8 cellular contexts compared by ENCODE assay signal in the genomic region with DNA sequence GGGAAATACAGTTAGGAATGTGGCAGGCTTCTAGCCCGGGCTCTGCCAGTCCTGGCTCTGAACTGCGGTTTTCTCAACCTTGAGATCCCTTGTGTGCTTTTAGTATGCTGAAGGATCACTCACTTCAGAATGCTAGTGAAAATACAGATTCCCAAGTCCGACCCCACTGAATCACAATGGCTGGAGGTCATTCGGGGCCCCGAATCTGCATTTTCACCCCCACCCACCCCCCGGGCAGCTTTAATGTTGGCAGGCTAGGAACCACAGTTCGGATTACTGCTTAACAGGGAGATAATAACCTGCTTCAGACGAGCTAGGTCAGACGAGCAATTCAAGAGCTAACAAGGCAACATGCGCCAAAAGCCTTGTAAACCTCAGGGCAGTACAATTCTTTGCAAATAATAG. TPM values are rescaled to one million over a fixed set of nuclear protein-coding genes. Genes with fewer than 3 reads are reported as not detected.
A peak's percentile ranks its signal among the peaks of the same experiment; 100 is the strongest.
DNase-seq lines count a peak whose midpoint lies in the region; ATAC-seq, FAIRE-seq and TF ChIP-seq lines count a peak whose summit lies in the region.

No MANE protein-coding gene starts in this region.

- peaks cover 36% of the 10 kb centered on the region for H3K79me2 ChIP-seq in GM23248 (ENCODE audit: insufficient read depth)

- POLR2A ChIA-PET in A549 (lab: Yijun Ruan, JAX), result interaction anchor here (1.1 to 1.3 kb wide), 2 partner anchors 20 to 156 kb away, joined by 3 to 10 read pairs; partner anchors contain the start of gene SRSF5
- POLR2A ChIA-PET in activated naive CD8-positive, alpha-beta T cell treated with anti-CD3 and anti-CD28 coated beads, Interleukin-2, amount 10 ng/mL, durations not matched to agents 7 days and 5 days (lab: Charles Lee), result interaction anchor here (0.6 to 2.8 kb wide), 9 partner anchors 13 to 156 kb away, joined by 3 to 25 read pairs (median 5); partner anchors contain the start of gene SRSF5

- in situ Hi-C loops in GM23248 (cut with MboI), result no loop called here

- H3K36me3 Mint-ChIP-seq in activated naive CD8-positive, alpha-beta T cell treated with anti-CD3 and anti-CD28 coated beads, Interleukin-2, amount 10 ng/mL, durations not matched to agents 7 days and 5 days, result peaks cover 3% of the 10 kb centered on the region

- ATAC-seq in A549 (peak in 1 of 2 experiments; percentile 6; a peak in 2 of 6 replicates), GM21723 (IDR thresholded peaks at IDR 0.05; ENCODE audit: unreplicated experiment) (no peak)
- ATAC-seq in activated naive CD8-positive, alpha-beta T cell treated with anti-CD3 and anti-CD28 coated beads, Interleukin-2, amount 10 ng/mL, durations not matched to agents 7 days and 5 days (ENCODE audit: low read depth), result no peak

- H3K9me3 Mint-ChIP-seq in activated naive CD8-positive, alpha-beta T cell treated with anti-CD3 and anti-CD28 coated beads, Interleukin-2, amount 10 ng/mL, durations not matched to agents 7 days and 5 days, result no peaks in the 10 kb centered on the region

- no peak for TF ChIP-seq RAD21 in A549 (conservative IDR thresholded peaks at IDR 0.05 in 1 of 2, IDR thresholded peaks at IDR 0.05 in 1 of 2)

- H3F3A ChIP-seq in GM23248 (ENCODE audit: insufficient read depth), result peaks cover 24% of the 10 kb centered on the region

- no peaks in the 10 kb centered on the region for H3K36me3 ChIP-seq in GM23248 (ENCODE audit: low read depth)
- H3K36me3 ChIP-seq in subcutaneous abdominal adipose tissue (ENCODE audit: control insufficient read depth in 5 of 5, insufficient read depth in 5 of 5, low read length in 5 of 5), result no peaks in the 10 kb centered on the region

- H3K4me3 ChIP-seq in A549, result peak overlapping the region; percentile 95
- peak overlapping the region; percentile 74 for H3K4me3 ChIP-seq in GM23248
- peak overlapping the region; percentile 69 for H3K4me3 ChIP-seq in iPS-18c (ENCODE audit: insufficient read depth, low read depth, low read length)
- peak overlapping the region; percentile 67 to 84 (median 71) for H3K4me3 ChIP-seq in subcutaneous abdominal adipose tissue (ENCODE audit: low read depth in 1 of 5, low read length in 5 of 5)

- CTCF ChIA-PET in A549 (lab: Yijun Ruan, JAX), result interaction anchor here (0.7 to 2.1 kb wide), 3 partner anchors 26 to 369 kb away, joined by 3 to 7 read pairs (median 5); no protein-coding TSS in a partner anchor

- no peaks in the 10 kb centered on the region; the same call in 1 of the 2 replicates for H4K20me1 ChIP-seq in GM23248 (ENCODE audit: insufficient read depth)

- no peak for DNase-seq in A549 (ENCODE audit: low read depth in 1 of 2, low spot score in 1 of 2)
- DNase-seq in GM23248, result peak; percentile 66
- no peak for DNase-seq in activated naive CD8-positive, alpha-beta T cell treated with anti-CD3 and anti-CD28 coated beads, Interleukin-2, amount 10 ng/mL, durations not matched to agents 7 days and 5 days
- DNase-seq in NCI-H1048 (lab: John Stamatoyannopoulos, UW), result no peak
- DNase-seq in iPS-NIHi7 (ENCODE audit: extremely low spot score), result no peak

- peak overlapping the region; percentile 89 for H2AFZ ChIP-seq in GM23248

- no peaks in the 10 kb centered on the region for H3K9me3 ChIP-seq in A549
- no peaks in the 10 kb centered on the region for H3K9me3 ChIP-seq in GM23248 (ENCODE audit: low read depth)
- no peaks in the 10 kb centered on the region for H3K9me3 ChIP-seq in iPS-18c (ENCODE audit: control insufficient read depth, insufficient read depth, low read length)
- H3K9me3 ChIP-seq in subcutaneous abdominal adipose tissue (ENCODE audit: control insufficient read depth in 5 of 5, low read length in 5 of 5), result no peaks in the 10 kb centered on the region

- peak overlapping the region; percentile 84 for H3K27ac Mint-ChIP-seq in activated naive CD8-positive, alpha-beta T cell treated with anti-CD3 and anti-CD28 coated beads, Interleukin-2, amount 10 ng/mL, durations not matched to agents 7 days and 5 days

- H3K27me3 ChIP-seq in GM23248 (replicated peaks; ENCODE audit: insufficient read depth) (no peaks in the 10 kb centered on the region), subcutaneous abdominal adipose tissue (ENCODE audit: control insufficient read depth in 5 of 5, insufficient read depth in 4 of 5, low read length in 5 of 5) (no peaks in the 10 kb centered on the region)

- WGBS in A549 (ENCODE audit: missing lambda C conversion rate), result 24% methylated on average over 8 of the region's 10 CpGs
- WGBS in GM23248 (ENCODE audit: low coverage in 1 of 2, low lambda C conversion rate in 2 of 2, missing lambda C conversion rate in 2 of 2), 2 experiments, result 1 to 2% methylated on average over 10 of the region's 10 CpGs

- peaks cover 36% of the 10 kb centered on the region for H3K4me1 ChIP-seq in A549
- H3K4me1 ChIP-seq in GM23248 (ENCODE audit: insufficient read depth), result peaks cover 35% of the 10 kb centered on the region
- H3K4me1 ChIP-seq in subcutaneous abdominal adipose tissue (ENCODE audit: control insufficient read depth in 5 of 5, insufficient read depth in 5 of 5, low read length in 5 of 5), result peaks cover 17 to 69% (median 63%) of the 10 kb centered on the region in 5 donors

- TF ChIP-seq POLR2A in A549 (IDR thresholded peaks at IDR 0.05; ENCODE audit: low read length), result no peak

- no peak for TF ChIP-seq EP300 in A549 (IDR thresholded peaks at IDR 0.05)

- TF ChIP-seq CTCF in A549 (IDR thresholded peaks at IDR 0.05), result no peak

- no peaks in the 10 kb centered on the region for H3K27me3 Mint-ChIP-seq in activated naive CD8-positive, alpha-beta T cell treated with anti-CD3 and anti-CD28 coated beads, Interleukin-2, amount 10 ng/mL, durations not matched to agents 7 days and 5 days

- H3K4me1 Mint-ChIP-seq in activated naive CD8-positive, alpha-beta T cell treated with anti-CD3 and anti-CD28 coated beads, Interleukin-2, amount 10 ng/mL, durations not matched to agents 7 days and 5 days, result peaks cover 48% of the 10 kb centered on the region

- H3K4me2 ChIP-seq in A549, result peak overlapping the region; percentile 90
- peak overlapping the region; percentile 89 for H3K4me2 ChIP-seq in GM23248 (ENCODE audit: unreplicated experiment)

- peak overlapping the region; percentile 86 for H3K4me3 Mint-ChIP-seq in activated naive CD8-positive, alpha-beta T cell treated with anti-CD3 and anti-CD28 coated beads, Interleukin-2, amount 10 ng/mL, durations not matched to agents 7 days and 5 days

- H3K9ac ChIP-seq in GM23248 (peak overlapping the region; percentile 80), subcutaneous abdominal adipose tissue (ENCODE audit: low read length in 5 of 5) (peak overlapping the region in 4 of 5 donors; percentile 38 to 69 (median 62))

- FAIRE-seq in A549 (lab: Jason Lieb, UNC), result no peak

- H3K9me2 ChIP-seq in GM23248 (ENCODE audit: insufficient read depth), result no peaks in the 10 kb centered on the region

- peak overlapping the region; percentile 75 to 93 for H3K27ac ChIP-seq in A549
- H3K27ac ChIP-seq in GM23248, result peak overlapping the region; percentile 81
- H3K27ac ChIP-seq in subcutaneous abdominal adipose tissue (ENCODE audit: low read depth, low read length), result peak overlapping the region; percentile 88

TF ChIP-seq in A549, 52 proteins besides CTCF, POLR2A, EP300 and RAD21:
- TF ChIP-seq TFCP2L1 (CRISPR knock-in tag; IDR thresholded peaks at IDR 0.05) (no peak), HDAC2 (IDR thresholded peaks at IDR 0.05) (no peak), CHD2 (IDR thresholded peaks at IDR 0.05; ENCODE audit: low read length, partially characterized antibody) (no peak), BHLHE40 (IDR thresholded peaks at IDR 0.05; ENCODE audit: low read depth, low read length) (no peak), HES2 (IDR thresholded peaks at IDR 0.05) (no peak), PHF8 (IDR thresholded peaks at IDR 0.05; ENCODE audit: borderline replicate concordance, low read depth) (no peak), RCOR1 (IDR thresholded peaks at IDR 0.05; ENCODE audit: low read depth, low read length) (no peak), TP53 (CRISPR knock-in tag; IDR thresholded peaks at IDR 0.05) (no peak), GATA3 (IDR thresholded peaks at IDR 0.05; ENCODE audit: borderline replicate concordance) (no peak)

RNA-seq across cellular contexts. Expression of gene SUSD6, which starts 0.5 kb away (rescaled TPM):
- 7.0 and 7.9 TPM in 2 replicates for polyA plus RNA-seq in A549 (2011; rRNA removed)
- 2.3 and 3.3 TPM in 2 replicates for polyA plus RNA-seq in A549 (2012; cell fraction: cytosol; rRNA removed)
- 6.9 and 7.5 TPM in 2 replicates for polyA plus RNA-seq in A549 (2012; cell fraction: nucleus; rRNA removed)
- polyA plus RNA-seq in A549 (2017; fragmentation: RNase III; extraction: RNeasy Plus Mini Kit Qiagen cat#74134 plus additional on column Dnase treatment), result 4.3 to 4.5 TPM (median 4.5 TPM) in 3 replicates
- 8.7 and 9.1 TPM in 2 replicates for polyA minus RNA-seq in A549 (2011; rRNA and poly(A)+ RNA removed)
- total RNA-seq in GM23248 (2014; rRNA removed; shearing (Covaris generic)), result 12.2 and 15.6 TPM in 2 replicates
- 23.2 and 24.1 TPM in 2 replicates for polyA plus RNA-seq in GM23248 (2016; fragmentation: Nextera tagmentation; extraction: Ambion mirVana)
- 10 to 100 TPM; 42.9 to 44.5 TPM for total RNA-seq in activated naive CD8-positive, alpha-beta T cell treated with anti-CD3 and anti-CD28 coated beads, Interleukin-2, amount 10 ng/mL, durations not matched to agents 7 days and 5 days

RNA-seq across cellular contexts. Expression of gene CCDC177, which starts 36.2 kb away (rescaled TPM):
- polyA plus RNA-seq in A549 (2011; rRNA removed) (not detected in 2 replicates), A549 (2017; fragmentation: RNase III; extraction: RNeasy Plus Mini Kit Qiagen cat#74134 plus additional on column Dnase treatment) (not detected in 3 replicates), GM23248 (2016; fragmentation: Nextera tagmentation; extraction: Ambion mirVana) (not detected in 2 replicates)
- not detected in 2 replicates for polyA plus RNA-seq in A549 (2012; cell fraction: cytosol; rRNA removed)
- polyA plus RNA-seq in A549 (2012; cell fraction: nucleus; rRNA removed), result not detected in 2 replicates
- not detected in 2 replicates for polyA minus RNA-seq in A549 (2011; rRNA and poly(A)+ RNA removed)
- not detected in 2 replicates for total RNA-seq in GM23248 (2014; rRNA removed; shearing (Covaris generic))
- not detected for total RNA-seq in activated naive CD8-positive, alpha-beta T cell treated with anti-CD3 and anti-CD28 coated beads, Interleukin-2, amount 10 ng/mL, durations not matched to agents 7 days and 5 days
